Comparison of ENCODE assay signal across 21 cellular contexts in the genomic region with DNA sequence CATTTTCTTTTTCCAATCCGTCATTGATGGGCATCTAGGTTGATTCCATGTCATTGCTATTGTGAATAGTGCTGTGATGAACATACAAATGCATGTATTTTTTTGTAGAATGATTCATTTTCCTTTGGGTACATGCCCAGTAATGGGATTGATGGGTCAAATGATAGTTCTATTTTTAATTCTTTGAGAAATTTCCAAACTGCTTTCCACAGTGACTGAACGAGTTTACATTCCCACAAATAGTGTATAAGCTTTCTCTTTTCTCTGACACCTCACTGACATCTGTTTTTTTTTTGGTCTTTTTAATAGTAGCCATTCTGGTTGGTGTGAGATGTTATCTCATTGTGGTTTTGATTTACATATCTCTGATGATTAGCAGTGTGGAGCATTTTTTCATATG.
A peak's percentile ranks its signal among the peaks of the same experiment; 100 is the strongest.
DNase-seq lines count a peak whose midpoint lies in the region; ATAC-seq, FAIRE-seq and TF ChIP-seq lines count a peak whose summit lies in the region.
"Had no signal": no experiment of that assay in that cellular context is flagged by ENCODE, and none has a peak within 500 bp of the region (broad histone marks: within the 10 kb centered on the region; RNA-seq: fewer than 3 reads in every experiment).

No MANE protein-coding gene starts in this region.

- H3K9me3 Mint-ChIP-seq in CD8-positive, alpha-beta T cell, result no peaks in the 10 kb centered on the region

- H3K9me1 ChIP-seq in endothelial cell of umbilical vein (replicated peaks; ENCODE audit: control insufficient read depth, extremely low read depth, insufficient read depth, low read length), result no peaks in the 10 kb centered on the region

- BruUV-seq in endothelial cell of umbilical vein (replicated peaks; lab: Mats Ljungman, UMichigan), result no TSS peak

- DNase-seq in EH (ENCODE audit: low read depth) (peak; percentile 60), NCI-H226 (peak; percentile 28), endothelial cell of umbilical vein (ENCODE audit: low read depth, low spot score) (peak; percentile 76), myocyte (ENCODE audit: low read depth) (peak; percentile 68), COLO829 (ENCODE audit: low spot score) (no peak), GM12891 (ENCODE audit: insufficient read length, low spot score) (no peak)
- DNase-seq in CD8-positive, alpha-beta T cell, result no peak
- DNase-seq: Calu3, DMS79, GF-D8, GOT3, NCI-H1092, NCI-H1694, NCI-H2107, NCI-H774, SHP77 treated with DMSO at 0.1 percent for 48 hours had no signal

- TF ChIP-seq CTCF in endothelial cell of umbilical vein (IDR thresholded peaks at IDR 0.05; ENCODE audit: extremely low read depth in 1 of 2, insufficient read depth in 1 of 2, low read depth in 1 of 2, low read length in 2 of 2), result no peak
- no peak for TF ChIP-seq CTCF in CD8-positive, alpha-beta T cell (IDR thresholded peaks at IDR 0.05)

- H3K27ac Mint-ChIP-seq in CD8-positive, alpha-beta T cell, result no peak overlapping the region

- H3K79me2 ChIP-seq in endothelial cell of umbilical vein (ENCODE audit: control insufficient read depth, insufficient read depth, low read length), result no peaks in the 10 kb centered on the region

- H2AFZ ChIP-seq in endothelial cell of umbilical vein (ENCODE audit: low read depth, low read length), result no peak overlapping the region

- no peaks in the 10 kb centered on the region for H3K36me3 ChIP-seq in endothelial cell of umbilical vein (ENCODE audit: control insufficient read depth in 2 of 2, extremely low read depth in 1 of 2, insufficient read depth in 2 of 2, low read length in 2 of 2)
- no peaks in the 10 kb centered on the region for H3K36me3 ChIP-seq in CD8-positive, alpha-beta T cell (ENCODE audit: insufficient read depth, low read length)

- POLR2A ChIA-PET in endothelial cell of umbilical vein (lab: Charles Lee), result no interaction called here
- POLR2A ChIA-PET in CD8-positive, alpha-beta T cell (lab: Charles Lee), result no interaction called here

- FAIRE-seq in endothelial cell of umbilical vein (lab: Jason Lieb, UNC) (peak; percentile 70), GM12891 (lab: Jason Lieb, UNC) (no peak)
- FAIRE-seq: A204.1, K562 had no signal

- CTCF ChIA-PET in endothelial cell of umbilical vein (lab: Charles Lee), result no interaction called here
- CTCF ChIA-PET in CD8-positive, alpha-beta T cell (lab: Charles Lee), result no interaction called here

- no peak overlapping the region for H3K4me2 ChIP-seq in endothelial cell of umbilical vein (ENCODE audit: insufficient read depth, low read length)

- H3K9me3 ChIP-seq in endothelial cell of umbilical vein (replicated peaks; ENCODE audit: control insufficient read depth, insufficient read depth, low read length), result no peaks in the 10 kb centered on the region
- H3K9me3 ChIP-seq in CD8-positive, alpha-beta T cell (ENCODE audit: low read length), result no peaks in the 10 kb centered on the region

- ATAC-seq in CD8-positive, alpha-beta T cell, result no peak
- no peak for ATAC-seq in HG02610 (IDR thresholded peaks at IDR 0.05; ENCODE audit: unreplicated experiment)
- ATAC-seq: K562, Panc1 had no signal

- H3K4me3 Mint-ChIP-seq in CD8-positive, alpha-beta T cell, result no peak overlapping the region
- H3K4me3 Mint-ChIP-seq: CD14-positive monocyte had no signal

- no peak overlapping the region for H3K4me3 ChIP-seq in endothelial cell of umbilical vein (replicated peaks in 1 of 3; ENCODE audit: insufficient read depth in 1 of 3, low read depth in 1 of 3, low read length in 3 of 3)
- no peak overlapping the region for H3K4me3 ChIP-seq in CD8-positive, alpha-beta T cell (ENCODE audit: low read depth, low read length)
- H3K4me3 ChIP-seq: K562 had no signal

- no peak overlapping the region for H3K27ac ChIP-seq in endothelial cell of umbilical vein (ENCODE audit: insufficient read depth, low read depth, low read length)
- H3K27ac ChIP-seq in CD8-positive, alpha-beta T cell (ENCODE audit: low read depth, low read length), result no peak overlapping the region

- dilution Hi-C loops in endothelial cell of umbilical vein (cut with MboI; ENCODE audit: extremely low pct_ligation_motif_present, low sequenced_read_pairs), result no loop called here

- peaks cover 4% of the 10 kb centered on the region for H3K4me1 Mint-ChIP-seq in CD8-positive, alpha-beta T cell (ENCODE audit: low read depth)
- H3K4me1 Mint-ChIP-seq: CD14-positive monocyte had no signal

- H3K9ac ChIP-seq in endothelial cell of umbilical vein (replicated peaks; ENCODE audit: extremely low read depth, insufficient read depth, low read length), result no peak overlapping the region

- intact Hi-C loops in endothelial cell of umbilical vein (cut with micrococcal nuclease), result loop anchor here (5.0 kb wide), 1 partner anchor 196 kb away; a partner anchor contains a TSS
- intact Hi-C loops in CD8-positive, alpha-beta T cell (cut with DNase I, micrococcal nuclease), result no loop called here

- no peaks in the 10 kb centered on the region for H3K27me3 ChIP-seq in endothelial cell of umbilical vein (ENCODE audit: control insufficient read depth in 2 of 2, insufficient read depth in 2 of 2, low read length in 2 of 2)
- H3K27me3 ChIP-seq in CD8-positive, alpha-beta T cell (ENCODE audit: insufficient read depth, low read length), result no peaks in the 10 kb centered on the region

- no peak for TF ChIP-seq POLR2A in endothelial cell of umbilical vein (IDR thresholded peaks at IDR 0.05; ENCODE audit: low read depth, low read length)
- no peak for TF ChIP-seq POLR2A in GM12891 (IDR thresholded peaks at IDR 0.05; ENCODE audit: low read depth, low read length)

- H4K20me1 ChIP-seq in endothelial cell of umbilical vein (replicated peaks; ENCODE audit: control insufficient read depth, extremely low read depth, insufficient read depth, low read length), result no peaks in the 10 kb centered on the region

- H3K36me3 Mint-ChIP-seq in CD8-positive, alpha-beta T cell, result no peaks in the 10 kb centered on the region
- H3K36me3 Mint-ChIP-seq: CD14-positive monocyte had no signal

- H3K27me3 Mint-ChIP-seq in CD8-positive, alpha-beta T cell (ENCODE audit: low read depth), result peaks cover 10% of the 10 kb centered on the region

- peaks cover 31% of the 10 kb centered on the region for H3K4me1 ChIP-seq in endothelial cell of umbilical vein (ENCODE audit: control insufficient read depth, extremely low read depth, insufficient read depth, low read length)
- no peaks in the 10 kb centered on the region for H3K4me1 ChIP-seq in CD8-positive, alpha-beta T cell (ENCODE audit: insufficient read depth, low read length)

TF ChIP-seq in endothelial cell of umbilical vein, 7 proteins besides CTCF, POLR2A, EP300 and RAD21:
- peak; percentile 48 for TF ChIP-seq FOS (IDR thresholded peaks at IDR 0.05; ENCODE audit: borderline replicate concordance, insufficient read depth, low read length)
- TF ChIP-seq GATA2 (IDR thresholded peaks at IDR 0.05; ENCODE audit: insufficient read depth, insufficient read length, low read depth, low read length), result peak; percentile 51
- no peak for TF ChIP-seq JUN (IDR thresholded peaks at IDR 0.05; ENCODE audit: borderline replicate concordance, insufficient read depth, insufficient read length, low read depth)
TF ChIP-seq in endothelial cell of umbilical vein: peak in this region for 2.

TF ChIP-seq in GM12891, 5 proteins besides CTCF, POLR2A, EP300 and RAD21:
- TF ChIP-seq TAF1 (IDR thresholded peaks at IDR 0.05; ENCODE audit: low read depth, low read length) (no peak), POU2F2 (IDR thresholded peaks at IDR 0.05; ENCODE audit: low read depth, low read length) (no peak), PAX5 (IDR thresholded peaks at IDR 0.05; ENCODE audit: insufficient read depth, low read length, severe bottlenecking) (no peak), POLR2AphosphoS5 (IDR thresholded peaks at IDR 0.05; ENCODE audit: low read depth, low read length) (no peak), SPI1 (IDR thresholded peaks at IDR 0.05; ENCODE audit: low read depth, low read length) (no peak)

Comparison
In these comparisons a context has a peak if more than half of its experiments do, and no peak if none do; other contexts are left out.
1. DNase-seq: peak in EH (single experiment), NCI-H226 (single experiment), endothelial cell of umbilical vein (single experiment) and myocyte (single experiment); none in CD8-positive, alpha-beta T cell (0 of 7), COLO829 (single experiment) and GM12891 (single experiment).